Comparison of ENCODE assay signal across 18 cellular contexts in genomic region chr2:182144039-182144779, GRCh38.
DNase-seq lines count a peak whose midpoint lies in the region; ATAC-seq, FAIRE-seq and TF ChIP-seq lines count a peak whose summit lies in the region.
"Had no signal": no experiment of that assay in that cellular context is flagged by ENCODE, and none has a peak within 500 bp of the region (broad histone marks: within the 10 kb centered on the region; RNA-seq: fewer than 3 reads in every experiment).

No MANE protein-coding gene starts in this region.

- no peak overlapping the region for H3K18ac ChIP-seq in mesendoderm (ENCODE audit: low read length)

- H2AK5ac ChIP-seq in mesendoderm (ENCODE audit: low read length): no peak overlapping the region

- H3K9ac ChIP-seq in mesendoderm (ENCODE audit: low read length): no peak overlapping the region

- H4K5ac ChIP-seq in mesendoderm (ENCODE audit: low read length): no peak overlapping the region

- H3K23ac ChIP-seq in mesendoderm (ENCODE audit: low read length): no peak overlapping the region

- no peak overlapping the region for H2BK15ac ChIP-seq in mesendoderm (replicated peaks; ENCODE audit: low read depth)

- H3K9me3 Mint-ChIP-seq in WTC11 (no peaks in the 10 kb centered on the region), Calu3 (ENCODE audit: low read depth, unreplicated experiment) (no peaks in the 10 kb centered on the region)

- WGBS in mesendoderm (ENCODE audit: extremely low coverage, insufficient coverage, low lambda C conversion rate): no CpG with 5 or more reads among the region's 7 CpGs

- BruUV-seq in A673 (replicated peaks; lab: Mats Ljungman, UMichigan) (no TSS peak), Calu3 (replicated peaks; lab: Mats Ljungman, UMichigan) (no TSS peak)

- H3K4me1 ChIP-seq in A673 (ENCODE audit: insufficient read depth, low read length, poor library complexity, severe bottlenecking) (peaks cover 6% of the 10 kb centered on the region), mesendoderm (ENCODE audit: control insufficient read depth, low read depth, low read length) (no peaks in the 10 kb centered on the region), vagina (no peaks in the 10 kb centered on the region)

- peak; percentile 19 for DNase-seq in A673 (ENCODE audit: low spot score)
- DNase-seq in HTR-8/SVneo (ENCODE audit: insufficient read length, low spot score): peak; percentile 25
- DNase-seq in WTC11 (ENCODE audit: low spot score): no peak
- peak; percentile 82 for DNase-seq in mesendoderm
- DNase-seq in vagina (ENCODE audit: extremely low spot score in 2 of 2): no peak
- DNase-seq in Calu3: no peak
- DNase-seq: activated naive CD4-positive, alpha-beta T cell treated with anti-CD3 and anti-CD28 coated beads, Interleukin-2, amount 50 U/mL, for 16 hours; activated T-cell treated with anti-CD3 and anti-CD28 coated beads, Interleukin-2, amount 50 U/mL, for 48 hours; cortex of kidney; foreskin fibroblast; KG1; MV-4-11; NCI-H526; OCI-M1; stimulated activated CD8-positive, alpha-beta memory T cell treated with anti-CD3 and anti-CD28 coated beads, Interleukin-4, amount 100 ng/mL, for 48 hours had no signal

- POLR2A ChIA-PET in A673 (lab: Charles Lee; ENCODE audit: low non-redundant PET): no interaction called here
- POLR2A ChIA-PET in WTC11 (lab: Charles Lee): no interaction called here

- peak overlapping the region; percentile 36 for H3K4ac ChIP-seq in mesendoderm (ENCODE audit: low read depth, low read length)

- no peaks in the 10 kb centered on the region for H3K79me2 ChIP-seq in mesendoderm (ENCODE audit: control insufficient read depth, insufficient read depth, low read length)

- TF ChIP-seq CTCF in A673 (conservative IDR thresholded peaks at IDR 0.05; ENCODE audit: low read depth, low read length) (no peak), WTC11 (IDR thresholded peaks at IDR 0.05) (no peak), vagina (IDR thresholded peaks at IDR 0.05) (no peak), Calu3 (IDR thresholded peaks at IDR 0.05; ENCODE audit: unreplicated experiment) (no peak)

- H3K4me1 Mint-ChIP-seq in WTC11: peaks cover 17% of the 10 kb centered on the region
- H3K4me1 Mint-ChIP-seq in Calu3 (ENCODE audit: low read depth, unreplicated experiment): peaks cover 9% of the 10 kb centered on the region

- TF ChIP-seq POLR2A in vagina (IDR thresholded peaks at IDR 0.05): no peak

- H3K27ac ChIP-seq in A673 (ENCODE audit: low read depth, low read length, poor library complexity, severe bottlenecking) (no peak overlapping the region), mesendoderm (ENCODE audit: low read depth, low read length) (no peak overlapping the region), vagina (no peak overlapping the region)
- H3K27ac ChIP-seq: C4-2B had no signal

- no peaks in the 10 kb centered on the region for H3K36me3 ChIP-seq in A673 (ENCODE audit: insufficient read depth, low read length, poor library complexity, severe bottlenecking)
- no peaks in the 10 kb centered on the region for H3K36me3 ChIP-seq in mesendoderm (ENCODE audit: control insufficient read depth, insufficient read depth, low read length)
- no peaks in the 10 kb centered on the region for H3K36me3 ChIP-seq in vagina

- H4K8ac ChIP-seq in mesendoderm (ENCODE audit: low read depth, low read length): no peak overlapping the region

- H3K79me1 ChIP-seq in mesendoderm (ENCODE audit: low read length): no peaks in the 10 kb centered on the region

- H2BK120ac ChIP-seq in mesendoderm (ENCODE audit: low read depth, low read length): no peak overlapping the region

- H3K9me3 ChIP-seq in A673 (ENCODE audit: low read depth, low read length, poor library complexity, severe bottlenecking): no peaks in the 10 kb centered on the region
- no peaks in the 10 kb centered on the region for H3K9me3 ChIP-seq in vagina

- FAIRE-seq in HTR-8/SVneo (lab: Jason Lieb, UNC): no peak

- H3K36me3 Mint-ChIP-seq in WTC11 (no peaks in the 10 kb centered on the region), Calu3 (ENCODE audit: insufficient read depth, unreplicated experiment) (no peaks in the 10 kb centered on the region)

- H3K27me3 Mint-ChIP-seq in WTC11 (ENCODE audit: low read depth): no peaks in the 10 kb centered on the region
- no peaks in the 10 kb centered on the region for H3K27me3 Mint-ChIP-seq in Calu3 (ENCODE audit: unreplicated experiment)

- H3K27ac Mint-ChIP-seq in WTC11 (no peak overlapping the region; the same call in 1 of the 2 replicates), Calu3 (ENCODE audit: unreplicated experiment) (no peak overlapping the region)

- CTCF ChIA-PET in A673 (lab: Charles Lee) (no interaction called here), WTC11 (lab: Charles Lee) (interaction anchor here (0.6 kb wide), 1 partner anchor 66 kb away, joined by 3 read pairs; no protein-coding TSS in a partner anchor), Calu3 (lab: Charles Lee) (no interaction called here)

- H3K4me3 Mint-ChIP-seq in WTC11 (no peak overlapping the region), Calu3 (ENCODE audit: low read depth, unreplicated experiment) (no peak overlapping the region)

- no peak overlapping the region for H3K4me2 ChIP-seq in mesendoderm (ENCODE audit: low read length)

- intact Hi-C loops in A673 (cut with micrococcal nuclease; ENCODE audit: unreplicated experiment): no loop called here
- intact Hi-C loops in vagina (cut with DNase I): no loop called here
- intact Hi-C loops in Calu3 (cut with micrococcal nuclease; ENCODE audit: unreplicated experiment): no loop called here

- no peak overlapping the region for H3K4me3 ChIP-seq in A673 (ENCODE audit: low read depth, low read length, poor library complexity, severe bottlenecking)
- H3K4me3 ChIP-seq in mesendoderm (ENCODE audit: low read length): no peak overlapping the region
- H3K4me3 ChIP-seq in vagina: no peak overlapping the region

- ATAC-seq in WTC11 (peak; percentile 55), GM18520 (IDR thresholded peaks at IDR 0.05; ENCODE audit: unreplicated experiment) (no peak), HG03342 (IDR thresholded peaks at IDR 0.05; ENCODE audit: unreplicated experiment) (no peak)

- H3K27me3 ChIP-seq in A673 (replicated peaks; ENCODE audit: insufficient read depth, low read depth, low read length, poor library complexity) (no peaks in the 10 kb centered on the region), mesendoderm (ENCODE audit: insufficient read depth, low read length, poor library complexity) (no peaks in the 10 kb centered on the region), vagina (no peaks in the 10 kb centered on the region)

- H2BK5ac ChIP-seq in mesendoderm (ENCODE audit: low read length): no peak overlapping the region

- no peak overlapping the region for H3K56ac ChIP-seq in mesendoderm (ENCODE audit: low read length)

TF ChIP-seq in WTC11, 78 proteins besides CTCF, POLR2A, EP300 and RAD21 (continues in another document):
- TF ChIP-seq NR3C1 (CRISPR knock-in tag; conservative IDR thresholded peaks at IDR 0.05; ENCODE audit: low read depth) (no peak), ERG (CRISPR knock-in tag; IDR thresholded peaks at IDR 0.05) (no peak), USF2 (CRISPR knock-in tag; IDR thresholded peaks at IDR 0.05) (no peak), ZNF425 (CRISPR knock-in tag; conservative IDR thresholded peaks at IDR 0.05) (no peak), GTF2I (CRISPR knock-in tag; conservative IDR thresholded peaks at IDR 0.05) (no peak), IRF2 (CRISPR knock-in tag; IDR thresholded peaks at IDR 0.05; ENCODE audit: borderline replicate concordance, low read depth) (no peak), ZNF121 (CRISPR knock-in tag; IDR thresholded peaks at IDR 0.05) (no peak)

Comparison
In these comparisons a context has a peak if more than half of its experiments do, and no peak if none do; other contexts are left out.
1. DNase-seq: peak in A673 (single experiment), HTR-8/SVneo (single experiment) and mesendoderm (single experiment); none in WTC11 (single experiment), vagina (0 of 2) and Calu3 (single experiment).